Comparison of ENCODE assay signal across 20 cellular contexts in the genomic region with DNA sequence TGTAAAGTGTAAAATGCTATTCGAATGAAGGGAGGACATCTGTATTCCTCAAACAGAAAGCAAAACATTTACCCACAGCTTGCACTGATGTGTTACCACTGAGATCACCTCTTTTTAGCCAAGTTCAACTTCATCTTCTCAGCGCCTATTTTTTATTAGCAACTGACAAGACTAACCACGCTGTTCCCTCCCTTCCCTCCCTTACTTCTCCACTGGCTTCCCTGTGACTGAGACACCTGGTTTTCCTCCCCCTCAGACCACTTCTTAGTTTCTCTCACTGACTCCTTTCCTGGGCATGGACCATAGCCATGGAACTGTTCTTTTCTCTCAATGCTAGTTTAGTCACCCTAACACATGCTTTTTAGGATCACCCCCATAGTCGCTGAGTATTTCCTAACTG. TPM values are rescaled to one million over a fixed set of nuclear protein-coding genes. Genes with fewer than 3 reads are reported as not detected.
A peak's percentile ranks its signal among the peaks of the same experiment; 100 is the strongest.
DNase-seq lines count a peak whose midpoint lies in the region; ATAC-seq and TF ChIP-seq lines count a peak whose summit lies in the region.
"Had no signal": no experiment of that assay in that cellular context is flagged by ENCODE, and none has a peak within 500 bp of the region (broad histone marks: within the 10 kb centered on the region; RNA-seq: fewer than 3 reads in every experiment).

No MANE protein-coding gene starts in this region.

- intact Hi-C loops in breast epithelium (cut with DNase I; ENCODE audit: low total_unique reads) (no loop called here), mammary epithelial cell (cut with micrococcal nuclease) (no loop called here), activated B cell treated with CpG ODN at 0.5 μM for 24 hours (cut with micrococcal nuclease) (loop anchor here (10.0 kb wide), 2 partner anchors 437 to 1177 kb away; no protein-coding TSS in a partner anchor)

- no peak overlapping the region for H3K4me3 Mint-ChIP-seq in activated B cell treated with CpG ODN at 0.5 μM for 24 hours
- H3K4me3 Mint-ChIP-seq: CD8-positive, alpha-beta memory T cell had no signal

- no peak overlapping the region for H3K9ac ChIP-seq in mammary epithelial cell (ENCODE audit: insufficient read depth, low read length)

- BruUV-seq in mammary epithelial cell (replicated peaks; lab: Mats Ljungman, UMichigan) = no TSS peak

- H3K79me2 ChIP-seq in mammary epithelial cell (ENCODE audit: insufficient read depth, low read length) = no peaks in the 10 kb centered on the region

- no peaks in the 10 kb centered on the region for H3K36me3 ChIP-seq in breast epithelium
- no peaks in the 10 kb centered on the region for H3K36me3 ChIP-seq in mammary epithelial cell (ENCODE audit: insufficient read depth, low read length)

- H3K27me3 Mint-ChIP-seq in activated B cell treated with CpG ODN at 0.5 μM for 24 hours = peaks cover 8% of the 10 kb centered on the region

- peaks cover 3% of the 10 kb centered on the region for H3K36me3 Mint-ChIP-seq in activated B cell treated with CpG ODN at 0.5 μM for 24 hours (ENCODE audit: low read depth)
- H3K36me3 Mint-ChIP-seq: CD8-positive, alpha-beta memory T cell had no signal

- no peak for TF ChIP-seq POLR2A in breast epithelium (IDR thresholded peaks at IDR 0.05)

- no peaks in the 10 kb centered on the region for H4K20me1 ChIP-seq in mammary epithelial cell (ENCODE audit: insufficient read depth, low read length)

- peak overlapping the region; percentile 4 for H3K27ac Mint-ChIP-seq in activated B cell treated with CpG ODN at 0.5 μM for 24 hours
- H3K27ac Mint-ChIP-seq: CD8-positive, alpha-beta memory T cell had no signal

- H3K9me3 Mint-ChIP-seq in activated B cell treated with CpG ODN at 0.5 μM for 24 hours = no peaks in the 10 kb centered on the region

- dilution Hi-C loops in mammary epithelial cell (cut with HindIII; ENCODE audit: low sequenced_read_pairs) = no loop called here

- H3K4me1 Mint-ChIP-seq in activated B cell treated with CpG ODN at 0.5 μM for 24 hours = peaks cover 39% of the 10 kb centered on the region

- WGBS in mammary epithelial cell (ENCODE audit: low coverage, missing lambda C conversion rate) = 83% methylated on average over 4 of the region's 4 CpGs

- H3K27ac ChIP-seq in breast epithelium (peak overlapping the region; percentile 19 to 70), mammary epithelial cell (ENCODE audit: insufficient read depth, low read depth, low read length) (no peak overlapping the region)
- H3K27ac ChIP-seq: C4-2B had no signal

- H3K27me3 ChIP-seq in breast epithelium (no peaks in the 10 kb centered on the region), mammary epithelial cell (ENCODE audit: insufficient read depth, low read length) (peaks cover 14% of the 10 kb centered on the region)

- H3K4me2 ChIP-seq in mammary epithelial cell (ENCODE audit: insufficient read depth, low read depth, low read length) = no peak overlapping the region

- H3K4me1 ChIP-seq in breast epithelium (no peaks in the 10 kb centered on the region), mammary epithelial cell (ENCODE audit: insufficient read depth, low read length) (no peaks in the 10 kb centered on the region)

- CTCF ChIA-PET in mammary epithelial cell (lab: Charles Lee; ENCODE audit: low non-redundant PET) (no interaction called here), activated B cell treated with CpG ODN at 0.5 μM for 24 hours (lab: Charles Lee) (no interaction called here)

- no peak for TF ChIP-seq CTCF in breast epithelium (IDR thresholded peaks at IDR 0.05)
- no peak for TF ChIP-seq CTCF in mammary epithelial cell (conservative IDR thresholded peaks at IDR 0.05 in 1 of 2, IDR thresholded peaks at IDR 0.05 in 1 of 2; ENCODE audit: extremely low read depth in 1 of 2, insufficient read depth in 1 of 2, low read depth in 1 of 2, low read length in 2 of 2)
- TF ChIP-seq CTCF in activated B cell treated with CpG ODN at 0.5 μM for 24 hours (IDR thresholded peaks at IDR 0.05) = no peak

- H2AFZ ChIP-seq in mammary epithelial cell (ENCODE audit: low read depth, low read length) = no peak overlapping the region

- H3K4me3 ChIP-seq in breast epithelium (peak overlapping the region in 1 of 3 donors; percentile 10), mammary epithelial cell (replicated peaks in 1 of 3; ENCODE audit: insufficient read depth in 1 of 3, low read depth in 2 of 3, low read length in 3 of 3) (no peak overlapping the region)

- POLR2A ChIA-PET in activated B cell treated with CpG ODN at 0.5 μM for 24 hours (lab: Charles Lee) = no interaction called here

- DNase-seq in breast epithelium (ENCODE audit: low spot score in 2 of 2) = no peak
- DNase-seq in mammary epithelial cell = no peak
- DNase-seq in activated B cell treated with CpG ODN at 0.5 μM for 24 hours = no peak
- DNase-seq in medulla oblongata (ENCODE audit: extremely low spot score) = peak; percentile 12
- DNase-seq in activated CD4-positive, alpha-beta T cell treated with anti-CD3 and anti-CD28 coated beads, Interleukin-2, amount 50 U/mL, for 4 hours = no peak
- no peak for DNase-seq in activated T-cell treated with anti-CD3 and anti-CD28 coated beads, Interleukin-2, amount 50 U/mL, for 1 hour
- DNase-seq: 8988T; AML-193; Calu3; CD8-positive, alpha-beta memory T cell; DMS153; GDM1; Karpas-422; NCI-H1417 treated with DMSO at 0.1 percent for 48 hours; NCI-H187; NCI-H2107; NCI-H82 had no signal

- H3K9me3 ChIP-seq in breast epithelium (no peaks in the 10 kb centered on the region), mammary epithelial cell (replicated peaks; ENCODE audit: insufficient read depth, low read length) (no peaks in the 10 kb centered on the region)

- ATAC-seq in activated B cell treated with CpG ODN at 0.5 μM for 24 hours (ENCODE audit: low read depth) = no peak
- ATAC-seq in activated CD4-positive, CD25-positive, alpha-beta regulatory T cell treated with anti-CD3 and anti-CD28 coated beads, Interleukin-2, amount 50 U/mL, for 24 hours = no peak
- ATAC-seq: Panc1 had no signal

- in situ Hi-C loops in mammary epithelial cell (cut with MboI; ENCODE audit: low sequenced_read_pairs in 2 of 2) = no loop called here

RNA-seq across cellular contexts. Expression of gene L3MBTL4, which starts 3.3 kb away (rescaled TPM):
- total RNA-seq in breast epithelium (10 to 100 TPM in 2 of 3 donors, 1 to 10 TPM in 1; 7.8 to 23.0 (median 19.7) TPM), mammary epithelial cell (10 to 100 TPM in 1 of 2 donors, not detected in 1; 13.5 TPM), activated B cell treated with CpG ODN at 0.5 μM for 24 hours (10.6 and 12.3 TPM in 2 replicates)
- polyA plus RNA-seq in mammary epithelial cell = not detected
- not detected for polyA minus RNA-seq in mammary epithelial cell
